Comparison of ENCODE assay signal across 2 cellular contexts in genomic region chr16:56715128-56715527, GRCh38.
TF ChIP-seq lines count a peak whose summit lies in the region.

No MANE protein-coding gene starts in this region.

TF ChIP-seq in SK-N-SH treated with all-trans-retinoic acid at 6 μM for 48 hours, 23 proteins besides CTCF, POLR2A, EP300 and RAD21:
- no peak for TF ChIP-seq CREB5 (CRISPR knock-in tag; IDR thresholded peaks at IDR 0.05; ENCODE audit: low read depth)
- TF ChIP-seq ZFP3 (CRISPR knock-in tag; IDR thresholded peaks at IDR 0.05) = no peak

TF ChIP-seq in endothelial cell of umbilical vein, 7 proteins besides CTCF, POLR2A, EP300 and RAD21:
- TF ChIP-seq EZH2 (IDR thresholded peaks at IDR 0.05; ENCODE audit: borderline replicate concordance, low read depth, low read length, severe bottlenecking) (no peak), GATA2 (IDR thresholded peaks at IDR 0.05; ENCODE audit: insufficient read depth, insufficient read length, low read depth, low read length) (peak; percentile 14)
